In the genomic region with DNA sequence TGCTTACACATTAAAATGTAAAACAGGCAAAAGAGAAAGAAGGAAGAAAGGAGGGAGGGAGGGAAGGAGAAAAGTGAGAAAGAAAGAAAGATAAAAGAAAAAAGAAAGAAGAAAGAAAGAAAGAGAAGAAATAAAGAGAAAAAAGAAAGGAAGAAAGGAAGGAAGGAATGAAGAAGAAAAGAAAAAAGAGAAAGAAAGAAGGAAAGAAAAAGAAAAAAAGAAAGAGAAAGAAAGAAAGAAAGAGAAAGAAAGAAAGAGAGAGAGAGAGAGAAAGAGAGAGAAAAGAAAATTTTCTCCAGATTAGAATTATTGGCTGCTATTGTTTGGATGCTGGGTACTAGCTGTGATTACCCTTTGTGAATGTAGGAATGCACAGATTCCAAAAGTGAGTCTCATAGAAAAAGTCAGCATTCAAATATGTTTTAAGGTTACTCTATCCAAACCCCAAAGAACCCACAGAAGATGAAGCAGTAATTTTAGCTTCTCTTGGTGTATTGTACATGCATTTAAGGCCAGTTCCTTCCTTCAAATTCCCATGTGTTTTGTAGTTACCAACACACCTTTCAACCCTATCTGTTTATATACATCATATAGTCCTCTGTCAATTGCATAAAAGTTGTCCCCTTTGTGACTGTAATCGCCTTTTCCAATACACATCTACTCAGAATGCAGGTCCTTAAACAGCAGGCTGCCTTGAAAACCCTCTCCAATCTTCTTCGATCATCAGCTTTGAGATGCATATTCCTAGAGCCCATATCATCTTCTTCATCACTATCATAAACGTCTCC, we compare ENCODE assay signal across 2 cellular contexts.
TF ChIP-seq lines count a peak whose summit lies in the region.

No MANE protein-coding gene starts in this region.

TF ChIP-seq in GM12891, 5 proteins besides CTCF, POLR2A, EP300 and RAD21:
- no peak for TF ChIP-seq PAX5 (IDR thresholded peaks at IDR 0.05; ENCODE audit: insufficient read depth, low read length, severe bottlenecking)
- no peak for TF ChIP-seq POU2F2 (IDR thresholded peaks at IDR 0.05; ENCODE audit: low read depth, low read length)
- TF ChIP-seq SPI1 (IDR thresholded peaks at IDR 0.05; ENCODE audit: low read depth, low read length): no peak
- TF ChIP-seq TAF1 (IDR thresholded peaks at IDR 0.05; ENCODE audit: low read depth, low read length): no peak
- TF ChIP-seq POLR2AphosphoS5 (IDR thresholded peaks at IDR 0.05; ENCODE audit: low read depth, low read length): no peak
TF ChIP-seq in GM12891: peak in this region for 0.

TF ChIP-seq in GM12878, 131 proteins besides CTCF, POLR2A, EP300 and RAD21:
- TF ChIP-seq, protein P1, sequence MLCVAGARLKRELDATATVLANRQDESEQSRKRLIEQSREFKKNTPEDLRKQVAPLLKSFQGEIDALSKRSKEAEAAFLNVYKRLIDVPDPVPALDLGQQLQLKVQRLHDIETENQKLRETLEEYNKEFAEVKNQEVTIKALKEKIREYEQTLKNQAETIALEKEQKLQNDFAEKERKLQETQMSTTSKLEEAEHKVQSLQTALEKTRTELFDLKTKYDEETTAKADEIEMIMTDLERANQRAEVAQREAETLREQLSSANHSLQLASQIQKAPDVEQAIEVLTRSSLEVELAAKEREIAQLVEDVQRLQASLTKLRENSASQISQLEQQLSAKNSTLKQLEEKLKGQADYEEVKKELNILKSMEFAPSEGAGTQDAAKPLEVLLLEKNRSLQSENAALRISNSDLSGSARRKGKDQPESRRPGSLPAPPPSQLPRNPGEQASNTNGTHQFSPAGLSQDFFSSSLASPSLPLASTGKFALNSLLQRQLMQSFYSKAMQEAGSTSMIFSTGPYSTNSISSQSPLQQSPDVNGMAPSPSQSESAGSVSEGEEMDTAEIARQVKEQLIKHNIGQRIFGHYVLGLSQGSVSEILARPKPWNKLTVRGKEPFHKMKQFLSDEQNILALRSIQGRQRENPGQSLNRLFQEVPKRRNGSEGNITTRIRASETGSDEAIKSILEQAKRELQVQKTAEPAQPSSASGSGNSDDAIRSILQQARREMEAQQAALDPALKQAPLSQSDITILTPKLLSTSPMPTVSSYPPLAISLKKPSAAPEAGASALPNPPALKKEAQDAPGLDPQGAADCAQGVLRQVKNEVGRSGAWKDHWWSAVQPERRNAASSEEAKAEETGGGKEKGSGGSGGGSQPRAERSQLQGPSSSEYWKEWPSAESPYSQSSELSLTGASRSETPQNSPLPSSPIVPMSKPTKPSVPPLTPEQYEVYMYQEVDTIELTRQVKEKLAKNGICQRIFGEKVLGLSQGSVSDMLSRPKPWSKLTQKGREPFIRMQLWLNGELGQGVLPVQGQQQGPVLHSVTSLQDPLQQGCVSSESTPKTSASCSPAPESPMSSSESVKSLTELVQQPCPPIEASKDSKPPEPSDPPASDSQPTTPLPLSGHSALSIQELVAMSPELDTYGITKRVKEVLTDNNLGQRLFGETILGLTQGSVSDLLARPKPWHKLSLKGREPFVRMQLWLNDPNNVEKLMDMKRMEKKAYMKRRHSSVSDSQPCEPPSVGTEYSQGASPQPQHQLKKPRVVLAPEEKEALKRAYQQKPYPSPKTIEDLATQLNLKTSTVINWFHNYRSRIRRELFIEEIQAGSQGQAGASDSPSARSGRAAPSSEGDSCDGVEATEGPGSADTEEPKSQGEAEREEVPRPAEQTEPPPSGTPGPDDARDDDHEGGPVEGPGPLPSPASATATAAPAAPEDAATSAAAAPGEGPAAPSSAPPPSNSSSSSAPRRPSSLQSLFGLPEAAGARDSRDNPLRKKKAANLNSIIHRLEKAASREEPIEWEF (IDR thresholded peaks at IDR 0.05; ENCODE audit: insufficient replicate concordance, low read depth, low read length): no peak
- TF ChIP-seq FOXM1 (IDR thresholded peaks at IDR 0.05; ENCODE audit: low read depth, low read length): no peak
- 0 out of 2 replicates have a peak, but pooled peaks have one; percentile 10 for TF ChIP-seq MTA2 (IDR thresholded peaks at IDR 0.05; ENCODE audit: low read depth)
